ENCODE assay signal across 5 cellular contexts in genomic region chr16:4951583-4951982, GRCh38. TPM values are rescaled to one million over a fixed set of nuclear protein-coding genes. Genes with fewer than 3 reads are reported as not detected.
"Had no signal": no experiment of that assay in that cellular context is flagged by ENCODE, and none has a peak within 500 bp of the region (broad histone marks: within the 10 kb centered on the region; RNA-seq: fewer than 3 reads in every experiment).

No MANE protein-coding gene starts in this region.

RNA-seq across cellular contexts. Expression of gene SEC14L5, which starts 6.5 kb away (rescaled TPM):
- total RNA-seq: OCI-LY7, PC-3, RPMI7951, SJCRH30, SJSA1 had no signal

RNA-seq across cellular contexts. Expression of gene PPL, which starts 14.6 kb away (rescaled TPM):
- total RNA-seq: OCI-LY7 had no signal
